11 cellular contexts compared by ENCODE assay signal in genomic region chr12:12872139-12872933, GRCh38. TPM values are rescaled to one million over a fixed set of nuclear protein-coding genes. Genes with fewer than 3 reads are reported as not detected.
DNase-seq lines count a peak whose midpoint lies in the region; ATAC-seq, FAIRE-seq and TF ChIP-seq lines count a peak whose summit lies in the region.
"Had no signal": no experiment of that assay in that cellular context is flagged by ENCODE, and none has a peak within 500 bp of the region (broad histone marks: within the 10 kb centered on the region; RNA-seq: fewer than 3 reads in every experiment).

No MANE protein-coding gene starts in this region.

- POLR2A ChIA-PET in A549 (lab: Yijun Ruan, JAX): interaction anchor here (0.5 to 3.3 kb wide), 4 partner anchors 11 to 35 kb away, joined by 4 to 28 read pairs (median 5); partner anchors contain the start of gene GPRC5A
- POLR2A ChIA-PET in activated CD4-positive, alpha-beta memory T cell treated with anti-CD3 and anti-CD28 coated beads for 36 hours (lab: Charles Lee): no interaction called here

- ATAC-seq in A549 (peak; percentile 75), left colon (peak; percentile 74), HG02798 (IDR thresholded peaks at IDR 0.05; ENCODE audit: poor library complexity, unreplicated experiment) (no peak), GM21381 (IDR thresholded peaks at IDR 0.05; ENCODE audit: unreplicated experiment) (no peak)

- H3K27ac ChIP-seq in A549: peak overlapping the region; percentile 97 to 98
- H3K27ac ChIP-seq: ascending aorta had no signal

- DNase-seq in A549 (ENCODE audit: low read depth in 1 of 2, low spot score in 1 of 2): peak; percentile 71 to 95
- DNase-seq in HS-27A (ENCODE audit: low read depth): peak; percentile 93
- DNase-seq in astrocyte of the spinal cord (ENCODE audit: low read depth, low spot score): peak; percentile 73
- DNase-seq in left colon: peak; percentile 60 to 87
- no peak for DNase-seq in DMS 273 treated with DMSO at 0.1 percent for 48 hours (lab: John Stamatoyannopoulos, UW)
- DNase-seq in activated CD4-positive, alpha-beta memory T cell treated with anti-CD3 and anti-CD28 coated beads for 36 hours: no peak
- DNase-seq: nephron progenitor cell had no signal

- CTCF ChIA-PET in A549 (lab: Yijun Ruan, JAX): interaction anchor here (0.7 to 5.0 kb wide), 8 partner anchors 11 to 60 kb away, joined by 3 to 34 read pairs (median 4); partner anchors contain the start of gene GPRC5A
- CTCF ChIA-PET in activated CD4-positive, alpha-beta memory T cell treated with anti-CD3 and anti-CD28 coated beads for 36 hours (lab: Charles Lee): no interaction called here

- TF ChIP-seq POLR2A in A549 (IDR thresholded peaks at IDR 0.05; ENCODE audit: low read length): no peak

- H3K4me3 ChIP-seq in A549 (peak overlapping the region; percentile 28), astrocyte of the spinal cord (ENCODE audit: low read depth, low read length) (no peak overlapping the region)
- H3K4me3 ChIP-seq: ascending aorta had no signal

- H3K4me2 ChIP-seq in A549: peak overlapping the region; percentile 86

- intact Hi-C loops in left colon (cut with DNase I, micrococcal nuclease): no loop called here
- intact Hi-C loops in activated CD4-positive, alpha-beta memory T cell treated with anti-CD3 and anti-CD28 coated beads for 36 hours (cut with micrococcal nuclease): no loop called here

- TF ChIP-seq EP300 in A549 (IDR thresholded peaks at IDR 0.05): peak; percentile 92 to 96; a peak in 4 of 5 replicates

- in situ Hi-C loops in astrocyte of the spinal cord (cut with HindIII; ENCODE audit: low sequenced_read_pairs): no loop called here

- TF ChIP-seq RAD21 in A549 (conservative IDR thresholded peaks at IDR 0.05 in 1 of 2, IDR thresholded peaks at IDR 0.05 in 1 of 2): peak in 1 of 2 experiments; percentile 32; a peak in 3 of 5 replicates

- no peaks in the 10 kb centered on the region for H3K4me1 Mint-ChIP-seq in activated CD4-positive, alpha-beta memory T cell treated with anti-CD3 and anti-CD28 coated beads for 36 hours (ENCODE audit: low read depth)

- FAIRE-seq in A549 (lab: Jason Lieb, UNC): peak; percentile 98

- H3K9me3 ChIP-seq in A549: peaks cover 6% of the 10 kb centered on the region; the same call in 2 of the 3 replicates
- H3K9me3 ChIP-seq: ascending aorta had no signal

- H3K36me3 Mint-ChIP-seq in activated CD4-positive, alpha-beta memory T cell treated with anti-CD3 and anti-CD28 coated beads for 36 hours: peaks cover 5% of the 10 kb centered on the region
- H3K36me3 Mint-ChIP-seq: CD14-positive monocyte had no signal

- H3K27me3 Mint-ChIP-seq in activated CD4-positive, alpha-beta memory T cell treated with anti-CD3 and anti-CD28 coated beads for 36 hours: no peaks in the 10 kb centered on the region

- no peak for TF ChIP-seq CTCF in A549 (IDR thresholded peaks at IDR 0.05)
- no peak for TF ChIP-seq CTCF in astrocyte of the spinal cord (IDR thresholded peaks at IDR 0.05; ENCODE audit: low read depth, low read length)

- no peak overlapping the region for H3K4me3 Mint-ChIP-seq in activated CD4-positive, alpha-beta memory T cell treated with anti-CD3 and anti-CD28 coated beads for 36 hours
- H3K4me3 Mint-ChIP-seq: CD14-positive monocyte, nephron progenitor cell had no signal

- no peak overlapping the region for H3K27ac Mint-ChIP-seq in activated CD4-positive, alpha-beta memory T cell treated with anti-CD3 and anti-CD28 coated beads for 36 hours
- H3K27ac Mint-ChIP-seq: nephron progenitor cell had no signal

- 0% methylated on average over 10 of the region's 10 CpGs for WGBS in A549 (ENCODE audit: missing lambda C conversion rate)

- no peaks in the 10 kb centered on the region for H3K9me3 Mint-ChIP-seq in activated CD4-positive, alpha-beta memory T cell treated with anti-CD3 and anti-CD28 coated beads for 36 hours
- H3K9me3 Mint-ChIP-seq: CD14-positive monocyte, nephron progenitor cell had no signal

- H3K4me1 ChIP-seq in A549: peaks cover 66% of the 10 kb centered on the region

TF ChIP-seq in A549, 52 proteins besides CTCF, POLR2A, EP300 and RAD21 (continues in another document):
- TF ChIP-seq NPAS2 (CRISPR knock-in tag; IDR thresholded peaks at IDR 0.05; ENCODE audit: borderline replicate concordance): no peak
- peak; percentile 94 for TF ChIP-seq JUNB (IDR thresholded peaks at IDR 0.05)
- TF ChIP-seq TP53 (CRISPR knock-in tag; IDR thresholded peaks at IDR 0.05): no peak
- 0 out of 2 replicates have a peak, but pooled peaks have one; percentile 22 for TF ChIP-seq EHF (CRISPR knock-in tag; IDR thresholded peaks at IDR 0.05)
- TF ChIP-seq JUN (IDR thresholded peaks at IDR 0.05): peak; percentile 91 to 93
- TF ChIP-seq ZFP36 (IDR thresholded peaks at IDR 0.05; ENCODE audit: borderline replicate concordance, partially characterized antibody): no peak
- no peak for TF ChIP-seq CHD4 (IDR thresholded peaks at IDR 0.05; ENCODE audit: borderline replicate concordance)
- TF ChIP-seq, protein P1, sequence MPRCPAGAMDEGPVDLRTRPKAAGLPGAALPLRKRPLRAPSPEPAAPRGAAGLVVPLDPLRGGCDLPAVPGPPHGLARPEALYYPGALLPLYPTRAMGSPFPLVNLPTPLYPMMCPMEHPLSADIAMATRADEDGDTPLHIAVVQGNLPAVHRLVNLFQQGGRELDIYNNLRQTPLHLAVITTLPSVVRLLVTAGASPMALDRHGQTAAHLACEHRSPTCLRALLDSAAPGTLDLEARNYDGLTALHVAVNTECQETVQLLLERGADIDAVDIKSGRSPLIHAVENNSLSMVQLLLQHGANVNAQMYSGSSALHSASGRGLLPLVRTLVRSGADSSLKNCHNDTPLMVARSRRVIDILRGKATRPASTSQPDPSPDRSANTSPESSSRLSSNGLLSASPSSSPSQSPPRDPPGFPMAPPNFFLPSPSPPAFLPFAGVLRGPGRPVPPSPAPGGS (IDR thresholded peaks at IDR 0.05): peak; percentile 91
- 0 out of 2 replicates have a peak, but pooled peaks have one; percentile 14 for TF ChIP-seq USF2 (IDR thresholded peaks at IDR 0.05)
- peak; percentile 91 for TF ChIP-seq FOSL2 (IDR thresholded peaks at IDR 0.05)
- peak; percentile 91 for TF ChIP-seq FOSL2 (CRISPR knock-in tag; IDR thresholded peaks at IDR 0.05)
- TF ChIP-seq MAX (IDR thresholded peaks at IDR 0.05): peak; percentile 81
- peak; percentile 99 for TF ChIP-seq GATA3 (IDR thresholded peaks at IDR 0.05; ENCODE audit: borderline replicate concordance)
- TF ChIP-seq MAFK (IDR thresholded peaks at IDR 0.05; ENCODE audit: partially characterized antibody): peak; percentile 72
- 0 out of 2 replicates have a peak, but pooled peaks have one; percentile 24 for TF ChIP-seq ESRRA (IDR thresholded peaks at IDR 0.05; ENCODE audit: borderline replicate concordance, low read length)
- TF ChIP-seq, protein P2, sequence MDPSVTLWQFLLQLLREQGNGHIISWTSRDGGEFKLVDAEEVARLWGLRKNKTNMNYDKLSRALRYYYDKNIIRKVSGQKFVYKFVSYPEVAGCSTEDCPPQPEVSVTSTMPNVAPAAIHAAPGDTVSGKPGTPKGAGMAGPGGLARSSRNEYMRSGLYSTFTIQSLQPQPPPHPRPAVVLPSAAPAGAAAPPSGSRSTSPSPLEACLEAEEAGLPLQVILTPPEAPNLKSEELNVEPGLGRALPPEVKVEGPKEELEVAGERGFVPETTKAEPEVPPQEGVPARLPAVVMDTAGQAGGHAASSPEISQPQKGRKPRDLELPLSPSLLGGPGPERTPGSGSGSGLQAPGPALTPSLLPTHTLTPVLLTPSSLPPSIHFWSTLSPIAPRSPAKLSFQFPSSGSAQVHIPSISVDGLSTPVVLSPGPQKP (IDR thresholded peaks at IDR 0.05; ENCODE audit: low read depth, low read length): no peak
- peak; percentile 54 to 82; a peak in 1 of 4 replicates for TF ChIP-seq CEBPB (IDR thresholded peaks at IDR 0.05)
- TF ChIP-seq SMC3 (IDR thresholded peaks at IDR 0.05): no peak
- TF ChIP-seq, protein P3, sequence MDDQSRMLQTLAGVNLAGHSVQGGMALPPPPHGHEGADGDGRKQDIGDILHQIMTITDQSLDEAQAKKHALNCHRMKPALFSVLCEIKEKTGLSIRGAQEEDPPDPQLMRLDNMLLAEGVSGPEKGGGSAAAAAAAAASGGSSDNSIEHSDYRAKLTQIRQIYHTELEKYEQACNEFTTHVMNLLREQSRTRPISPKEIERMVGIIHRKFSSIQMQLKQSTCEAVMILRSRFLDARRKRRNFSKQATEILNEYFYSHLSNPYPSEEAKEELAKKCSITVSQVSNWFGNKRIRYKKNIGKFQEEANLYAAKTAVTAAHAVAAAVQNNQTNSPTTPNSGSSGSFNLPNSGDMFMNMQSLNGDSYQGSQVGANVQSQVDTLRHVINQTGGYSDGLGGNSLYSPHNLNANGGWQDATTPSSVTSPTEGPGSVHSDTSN (IDR thresholded peaks at IDR 0.05): peak; percentile 68

RNA-seq across cellular contexts. Expression of gene GPRC5A, which starts 19.0 kb away (rescaled TPM):
- polyA plus RNA-seq in A549 (2011; rRNA removed): 296 and 321 TPM in 2 replicates
- polyA plus RNA-seq in A549 (2012; cell fraction: cytosol; rRNA removed): 275 and 331 TPM in 2 replicates
- 582 and 654 TPM in 2 replicates for polyA plus RNA-seq in A549 (2012; cell fraction: nucleus; rRNA removed)
- 173 to 207 TPM (median 197 TPM) in 3 replicates for polyA plus RNA-seq in A549 (2017; fragmentation: RNase III; extraction: RNeasy Plus Mini Kit Qiagen cat#74134 plus additional on column Dnase treatment)
- 913 and 975 TPM in 2 replicates for polyA minus RNA-seq in A549 (2011; rRNA and poly(A)+ RNA removed)
- 100 to 1,000 TPM; 206 to 463 TPM for total RNA-seq in left colon
- under 1 TPM; 0.07 to 0.10 TPM for total RNA-seq in activated CD4-positive, alpha-beta memory T cell treated with anti-CD3 and anti-CD28 coated beads for 36 hours
- polyA plus RNA-seq: CD14-positive monocyte had no signal

RNA-seq across cellular contexts. Expression of gene DDX47, which starts 59.2 kb away (rescaled TPM):
- polyA plus RNA-seq in A549 (2011; rRNA removed) (118 and 144 TPM in 2 replicates), A549 (2017; fragmentation: RNase III; extraction: RNeasy Plus Mini Kit Qiagen cat#74134 plus additional on column Dnase treatment) (81.6 to 87.3 TPM (median 83.8 TPM) in 3 replicates)
- 56.1 and 57.2 TPM in 2 replicates for polyA plus RNA-seq in A549 (2012; cell fraction: cytosol; rRNA removed)
- polyA plus RNA-seq in A549 (2012; cell fraction: nucleus; rRNA removed): 63.1 and 116 TPM in 2 replicates
- polyA minus RNA-seq in A549 (2011; rRNA and poly(A)+ RNA removed): 68.9 and 74.6 TPM in 2 replicates
- 10 to 100 TPM; 30.5 to 31.0 TPM for total RNA-seq in left colon
- total RNA-seq in activated CD4-positive, alpha-beta memory T cell treated with anti-CD3 and anti-CD28 coated beads for 36 hours: 10 to 100 TPM; 75.2 to 75.3 TPM

Comparison
In these comparisons a context has a peak if more than half of its experiments do, and no peak if none do; other contexts are left out.
1. ATAC-seq: peak in A549 (2 of 2) and left colon (single experiment); none in HG02798 (single experiment) and GM21381 (single experiment).
2. DNase-seq: peak in A549 (2 of 2), HS-27A (single experiment), astrocyte of the spinal cord (single experiment) and left colon (2 of 2); none in DMS 273 treated with DMSO at 0.1 percent for 48 hours (single experiment) and activated CD4-positive, alpha-beta memory T cell treated with anti-CD3 and anti-CD28 coated beads for 36 hours (single experiment).
3. RNA of gene GPRC5A, which starts 19.0 kb away (total RNA-seq): 206 to 463 TPM in left colon; 0.07 to 0.10 TPM in activated CD4-positive, alpha-beta memory T cell treated with anti-CD3 and anti-CD28 coated beads for 36 hours; every median in the first group is over 100 times any median in the second.